Comparison of ENCODE assay signal across 8 cellular contexts in genomic region chr20:62796699-62797491, GRCh38. TPM values are rescaled to one million over a fixed set of nuclear protein-coding genes. Genes with fewer than 3 reads are reported as not detected.
A peak's percentile ranks its signal among the peaks of the same experiment; 100 is the strongest.
DNase-seq lines count a peak whose midpoint lies in the region; ATAC-seq and TF ChIP-seq lines count a peak whose summit lies in the region.

No MANE protein-coding gene starts in this region.

- TF ChIP-seq CTCF in activated B cell treated with CpG ODN at 0.5 μM for 24 hours (IDR thresholded peaks at IDR 0.05) (no peak), heart right ventricle (IDR thresholded peaks at IDR 0.05) (no peak), gastrocnemius medialis (IDR thresholded peaks at IDR 0.05 in 4 of 5, conservative IDR thresholded peaks at IDR 0.05 in 1 of 5) (no peak)

- H3K27ac Mint-ChIP-seq in activated B cell treated with CpG ODN at 0.5 μM for 24 hours, result peak overlapping the region; percentile 66

- in situ Hi-C loops in gastrocnemius medialis (cut with MboI; ENCODE audit: low sequenced_read_pairs in 4 of 4), result loop anchor here in 1 of 4 donors (25.0 kb wide), 1 partner anchor 135 kb away; no protein-coding TSS in a partner anchor

- H3K27me3 Mint-ChIP-seq in activated B cell treated with CpG ODN at 0.5 μM for 24 hours, result no peaks in the 10 kb centered on the region

- H3K4me3 ChIP-seq in heart right ventricle (peak overlapping the region; percentile 21 to 97 (median 69)), gastrocnemius medialis (peak overlapping the region; percentile 61 to 75 (median 68))

- H3K27me3 ChIP-seq in heart right ventricle (no peaks in the 10 kb centered on the region), gastrocnemius medialis (no peaks in the 10 kb centered on the region)

- POLR2A ChIA-PET in activated B cell treated with CpG ODN at 0.5 μM for 24 hours (lab: Charles Lee), result interaction anchor here (1.0 to 5.0 kb wide), 6 partner anchors 8 to 179 kb away, joined by 5 to 56 read pairs (median 27); partner anchors contain the start of genes OGFR and SLCO4A1
- POLR2A ChIA-PET in HEK293T (lab: Yijun Ruan, JAX), result interaction anchor here (0.6 to 3.1 kb wide), 10 partner anchors 7 to 173 kb away, joined by 3 to 25 read pairs (median 4); partner anchors contain the start of gene OGFR

- H3K36me3 ChIP-seq in heart right ventricle, result peaks cover 0 to 44% (median 9%) of the 10 kb centered on the region in 9 donors
- H3K36me3 ChIP-seq in gastrocnemius medialis, result peaks cover 0 to 27% of the 10 kb centered on the region in 2 donors

- TF ChIP-seq POLR2A in gastrocnemius medialis (IDR thresholded peaks at IDR 0.05), result no peak

- H3K27ac ChIP-seq in heart right ventricle (peak overlapping the region; percentile 68 to 96 (median 92)), gastrocnemius medialis (peak overlapping the region; percentile 92 to 93 (median 92))

- H3K36me3 Mint-ChIP-seq in activated B cell treated with CpG ODN at 0.5 μM for 24 hours (ENCODE audit: low read depth), result peaks cover 35% of the 10 kb centered on the region

- intact Hi-C loops in activated B cell treated with CpG ODN at 0.5 μM for 24 hours (cut with micrococcal nuclease) (loop anchor here (1.0 to 5.0 kb wide), 5 partner anchors 7 to 410 kb away; partner anchors contain the start of genes CABLES2, OGFR, RPS21 and TCFL5), heart right ventricle (cut with DNase I) (loop anchor here in 3 of 10 donors (5.0 to 10.0 kb wide), 3 partner anchors 292 to 655 kb away; partner anchors contain the start of genes CABLES2 (in 2 of the 3), PSMA7 (in 1 of the 3) and SS18L1 (in 1 of the 3)), gastrocnemius medialis (cut with DNase I; ENCODE audit: low total_unique reads) (loop anchor here (2.0 to 10.0 kb wide), 3 partner anchors 392 to 654 kb away; partner anchors contain the start of genes CABLES2, PSMA7, SS18L1 and YTHDF1)

- no peaks in the 10 kb centered on the region for H3K9me3 Mint-ChIP-seq in activated B cell treated with CpG ODN at 0.5 μM for 24 hours

- CTCF ChIA-PET in activated B cell treated with CpG ODN at 0.5 μM for 24 hours (lab: Charles Lee), result interaction anchor here (1.0 kb wide), 1 partner anchor 12 kb away, joined by 3 read pairs; no protein-coding TSS in a partner anchor
- CTCF ChIA-PET in HEK293T (lab: Yijun Ruan, JAX), result no interaction called here

- H3K9me3 ChIP-seq in heart right ventricle (no peaks in the 10 kb centered on the region), gastrocnemius medialis (no peaks in the 10 kb centered on the region)

- H3K4me1 ChIP-seq in heart right ventricle (peaks cover 11 to 53% (median 44%) of the 10 kb centered on the region in 9 donors), gastrocnemius medialis (peaks cover 16 to 28% of the 10 kb centered on the region in 2 donors)

- H3K4me3 Mint-ChIP-seq in activated B cell treated with CpG ODN at 0.5 μM for 24 hours, result peak overlapping the region; percentile 85

- H3K4me1 Mint-ChIP-seq in activated B cell treated with CpG ODN at 0.5 μM for 24 hours, result peaks cover 37% of the 10 kb centered on the region

- DNase-seq in activated B cell treated with CpG ODN at 0.5 μM for 24 hours (no peak), heart right ventricle (no peak), gastrocnemius medialis (peak in 1 of 2 donors; percentile 25), HEK293T (ENCODE audit: extremely low spot score) (no peak), ureter (ENCODE audit: low spot score) (no peak), T-helper 9 cell (no peak)
- no peak for DNase-seq in NK-92 treated with Interleukin-12 subunit alpha and Interleukin-12 subunit beta, amount 100 ng/mL, for 24 hours (lab: John Stamatoyannopoulos, UW)

- 16 to 35% methylated on average over 17 to 50 of the region's 53 CpGs for WGBS in heart right ventricle, 2 donors

- ATAC-seq in GM21528 (IDR thresholded peaks at IDR 0.05; ENCODE audit: low FRiP score, unreplicated experiment) (peak; percentile 1), activated B cell treated with CpG ODN at 0.5 μM for 24 hours (ENCODE audit: low read depth) (no peak), heart right ventricle (peak in 1 of 8 donors; percentile 5), gastrocnemius medialis (no peak)

TF ChIP-seq in HEK293T, 16 proteins besides CTCF, POLR2A, EP300 and RAD21:
- TF ChIP-seq ARNT (IDR thresholded peaks at IDR 0.05), result no peak
- TF ChIP-seq BHLHE40 (IDR thresholded peaks at IDR 0.05; ENCODE audit: borderline replicate concordance), result no peak

RNA-seq across cellular contexts. Expression of gene MRGBP, which starts 0.6 kb away (rescaled TPM):
- 9.8 and 10.7 TPM in 2 replicates for total RNA-seq in activated B cell treated with CpG ODN at 0.5 μM for 24 hours
- total RNA-seq in heart right ventricle, result 1 to 10 TPM; 6.8 to 10.0 (median 8.1) TPM
- 10 to 100 TPM in 1 of 2 donors, 1 to 10 TPM in 1; 6.5 to 10.8 TPM for polyA plus RNA-seq in heart right ventricle
- total RNA-seq in gastrocnemius medialis, result 1 to 10 TPM; 7.8 to 9.8 (median 8.2) TPM
- total RNA-seq in ureter, result 6.3 TPM

RNA-seq across cellular contexts. Expression of gene OGFR, which starts 7.7 kb away (rescaled TPM):
- 74.6 and 78.9 TPM in 2 replicates for total RNA-seq in activated B cell treated with CpG ODN at 0.5 μM for 24 hours
- 10 to 100 TPM; 13.0 to 37.5 (median 16.8) TPM for total RNA-seq in heart right ventricle
- 10 to 100 TPM; 17.7 to 34.5 TPM for polyA plus RNA-seq in heart right ventricle
- total RNA-seq in gastrocnemius medialis, result 10 to 100 TPM; 21.9 to 52.1 (median 40.5) TPM
- total RNA-seq in ureter, result 42.0 TPM

RNA-seq across cellular contexts. Expression of gene COL9A3, which starts 20.0 kb away (rescaled TPM):
- total RNA-seq in activated B cell treated with CpG ODN at 0.5 μM for 24 hours, result 33.2 and 37.6 TPM in 2 replicates
- total RNA-seq in heart right ventricle, result 1 to 10 TPM in 8 of 10 donors, under 1 TPM in 2; 0.45 to 3.6 (median 1.8) TPM
- 10 to 100 TPM in 1 of 2 donors, 1 to 10 TPM in 1; 4.5 to 15.2 TPM for polyA plus RNA-seq in heart right ventricle
- 1 to 10 TPM in 2 of 4 donors, under 1 TPM in 2; 0.41 to 4.1 (median 1.6) TPM for total RNA-seq in gastrocnemius medialis
- 5.1 TPM for total RNA-seq in ureter
